In the genomic region with DNA sequence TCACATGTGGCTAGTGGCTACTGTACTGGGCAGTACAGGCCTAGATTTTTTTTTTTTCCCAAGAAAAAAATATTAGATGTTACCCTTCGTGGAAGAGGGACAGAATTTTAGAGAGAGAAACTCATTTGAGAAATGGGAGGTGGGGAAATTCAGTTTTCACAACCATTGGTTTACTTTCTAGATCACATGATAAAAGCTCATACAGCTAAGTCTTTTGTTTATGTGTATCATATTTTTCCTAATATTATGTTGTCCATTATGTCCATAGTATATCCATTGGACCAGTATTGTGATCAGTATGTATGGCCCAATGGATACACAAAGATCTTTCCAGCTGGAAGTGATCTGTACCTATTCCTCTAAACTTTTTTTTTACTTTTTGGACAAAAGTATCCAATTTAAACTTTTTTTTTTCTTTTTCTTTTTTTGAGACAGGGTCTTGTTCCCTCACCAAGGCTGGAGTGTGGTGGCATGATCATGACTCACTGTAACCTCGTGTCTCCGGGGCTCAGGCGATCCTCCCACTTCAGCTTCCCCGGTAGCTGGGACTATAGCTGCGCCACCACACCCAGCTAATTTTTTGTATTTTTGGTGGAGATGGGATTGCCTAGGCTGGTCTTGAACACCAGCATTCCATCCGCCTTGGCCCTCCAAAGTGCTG, we compare ENCODE assay signal across 1 cellular context.
TF ChIP-seq lines count a peak whose summit lies in the region.

No MANE protein-coding gene starts in this region.

TF ChIP-seq in IMR-90, 13 proteins besides CTCF, POLR2A, EP300 and RAD21:
- TF ChIP-seq MAFK (IDR thresholded peaks at IDR 0.05; ENCODE audit: low read depth, low read length) (no peak), MAZ (IDR thresholded peaks at IDR 0.05; ENCODE audit: borderline replicate concordance, low read depth, low read length) (no peak), FOS (IDR thresholded peaks at IDR 0.05; ENCODE audit: low read depth, low read length) (no peak), SMC3 (IDR thresholded peaks at IDR 0.05; ENCODE audit: low read depth, low read length) (no peak), RFX5 (IDR thresholded peaks at IDR 0.05; ENCODE audit: low read depth, low read length) (no peak), RCOR1 (IDR thresholded peaks at IDR 0.05; ENCODE audit: insufficient replicate concordance, low read length) (no peak), NFE2L2 (IDR thresholded peaks at IDR 0.05; ENCODE audit: low read depth, low read length) (no peak)
